Comparison of ENCODE assay signal across 1 cellular context in the genomic region with DNA sequence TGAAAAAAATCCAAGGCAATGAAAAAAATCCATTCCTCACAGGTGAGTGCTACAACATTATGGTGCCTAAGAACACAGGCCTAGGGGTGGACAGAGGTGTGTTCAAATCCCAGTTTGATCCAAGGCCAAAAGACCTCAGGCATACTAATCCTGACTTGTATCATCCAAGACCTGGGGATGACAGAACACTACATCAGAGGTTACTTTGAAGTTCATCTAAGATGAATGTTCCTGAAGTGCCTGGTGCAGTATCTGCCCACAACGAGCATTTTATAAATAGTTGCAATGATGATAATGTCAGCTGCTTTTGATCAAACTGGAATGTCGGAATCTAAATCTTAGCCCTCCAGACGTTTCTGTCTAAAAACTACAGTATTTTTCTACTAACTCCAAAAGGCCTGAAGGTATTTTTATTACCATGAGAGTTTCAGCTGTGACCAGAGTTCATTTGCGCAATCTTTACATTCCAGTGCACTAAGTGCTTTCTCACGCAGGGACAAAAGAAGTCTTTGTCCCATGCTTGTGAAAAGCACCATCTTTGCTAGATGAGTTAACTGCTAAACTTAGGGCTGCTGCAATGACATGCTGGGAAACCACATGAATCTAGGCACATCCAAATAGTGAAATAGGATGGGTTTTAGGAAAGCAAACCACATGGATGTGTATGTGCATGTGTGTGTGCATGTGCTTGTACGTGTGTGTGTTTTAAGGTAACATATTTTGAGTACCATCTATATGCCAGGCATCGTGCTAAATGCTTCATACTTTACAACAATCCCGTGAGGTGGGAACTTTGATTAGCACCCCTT.
TF ChIP-seq lines count a peak whose summit lies in the region.

No MANE protein-coding gene starts in this region.

TF ChIP-seq in HepG2, 621 proteins besides CTCF, POLR2A, EP300 and RAD21 (continued from another document and continues in another):
- TF ChIP-seq, protein P1, sequence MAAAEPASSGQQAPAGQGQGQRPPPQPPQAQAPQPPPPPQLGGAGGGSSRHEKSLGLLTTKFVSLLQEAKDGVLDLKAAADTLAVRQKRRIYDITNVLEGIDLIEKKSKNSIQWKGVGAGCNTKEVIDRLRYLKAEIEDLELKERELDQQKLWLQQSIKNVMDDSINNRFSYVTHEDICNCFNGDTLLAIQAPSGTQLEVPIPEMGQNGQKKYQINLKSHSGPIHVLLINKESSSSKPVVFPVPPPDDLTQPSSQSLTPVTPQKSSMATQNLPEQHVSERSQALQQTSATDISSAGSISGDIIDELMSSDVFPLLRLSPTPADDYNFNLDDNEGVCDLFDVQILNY (CRISPR knock-in tag; conservative IDR thresholded peaks at IDR 0.05), result no peak
- peak; percentile 48; the same call in 1 of the 2 replicates for TF ChIP-seq ZMYM4 (CRISPR knock-in tag; IDR thresholded peaks at IDR 0.05)
- TF ChIP-seq, protein P2, sequence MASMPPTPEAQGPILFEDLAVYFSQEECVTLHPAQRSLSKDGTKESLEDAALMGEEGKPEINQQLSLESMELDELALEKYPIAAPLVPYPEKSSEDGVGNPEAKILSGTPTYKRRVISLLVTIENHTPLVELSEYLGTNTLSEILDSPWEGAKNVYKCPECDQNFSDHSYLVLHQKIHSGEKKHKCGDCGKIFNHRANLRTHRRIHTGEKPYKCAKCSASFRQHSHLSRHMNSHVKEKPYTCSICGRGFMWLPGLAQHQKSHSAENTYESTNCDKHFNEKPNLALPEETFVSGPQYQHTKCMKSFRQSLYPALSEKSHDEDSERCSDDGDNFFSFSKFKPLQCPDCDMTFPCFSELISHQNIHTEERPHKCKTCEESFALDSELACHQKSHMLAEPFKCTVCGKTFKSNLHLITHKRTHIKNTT (CRISPR knock-in tag; IDR thresholded peaks at IDR 0.05), result no peak
- TF ChIP-seq SALL2 (CRISPR knock-in tag; IDR thresholded peaks at IDR 0.05), result peak; percentile 59; the same call in 1 of the 2 replicates
- no peak for TF ChIP-seq CCAR2 (optimal IDR thresholded peaks at IDR 0.05; ENCODE audit: low read depth, low read length)
- TF ChIP-seq LCORL (IDR thresholded peaks at IDR 0.05), result no peak; the same call in 1 of the 2 replicates
- peak; percentile 85 for TF ChIP-seq LCORL (CRISPR knock-in tag; IDR thresholded peaks at IDR 0.05)
- TF ChIP-seq ZMYM3 (CRISPR knock-in tag; IDR thresholded peaks at IDR 0.05), result peak; percentile 49; the same call in 1 of the 2 replicates
- TF ChIP-seq ZNF614 (CRISPR knock-in tag; IDR thresholded peaks at IDR 0.05; ENCODE audit: borderline replicate concordance), result peak; percentile 94
- TF ChIP-seq, protein P3, sequence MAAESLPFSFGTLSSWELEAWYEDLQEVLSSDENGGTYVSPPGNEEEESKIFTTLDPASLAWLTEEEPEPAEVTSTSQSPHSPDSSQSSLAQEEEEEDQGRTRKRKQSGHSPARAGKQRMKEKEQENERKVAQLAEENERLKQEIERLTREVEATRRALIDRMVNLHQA (CRISPR knock-in tag; IDR thresholded peaks at IDR 0.05), result no peak
- TF ChIP-seq, protein P4, sequence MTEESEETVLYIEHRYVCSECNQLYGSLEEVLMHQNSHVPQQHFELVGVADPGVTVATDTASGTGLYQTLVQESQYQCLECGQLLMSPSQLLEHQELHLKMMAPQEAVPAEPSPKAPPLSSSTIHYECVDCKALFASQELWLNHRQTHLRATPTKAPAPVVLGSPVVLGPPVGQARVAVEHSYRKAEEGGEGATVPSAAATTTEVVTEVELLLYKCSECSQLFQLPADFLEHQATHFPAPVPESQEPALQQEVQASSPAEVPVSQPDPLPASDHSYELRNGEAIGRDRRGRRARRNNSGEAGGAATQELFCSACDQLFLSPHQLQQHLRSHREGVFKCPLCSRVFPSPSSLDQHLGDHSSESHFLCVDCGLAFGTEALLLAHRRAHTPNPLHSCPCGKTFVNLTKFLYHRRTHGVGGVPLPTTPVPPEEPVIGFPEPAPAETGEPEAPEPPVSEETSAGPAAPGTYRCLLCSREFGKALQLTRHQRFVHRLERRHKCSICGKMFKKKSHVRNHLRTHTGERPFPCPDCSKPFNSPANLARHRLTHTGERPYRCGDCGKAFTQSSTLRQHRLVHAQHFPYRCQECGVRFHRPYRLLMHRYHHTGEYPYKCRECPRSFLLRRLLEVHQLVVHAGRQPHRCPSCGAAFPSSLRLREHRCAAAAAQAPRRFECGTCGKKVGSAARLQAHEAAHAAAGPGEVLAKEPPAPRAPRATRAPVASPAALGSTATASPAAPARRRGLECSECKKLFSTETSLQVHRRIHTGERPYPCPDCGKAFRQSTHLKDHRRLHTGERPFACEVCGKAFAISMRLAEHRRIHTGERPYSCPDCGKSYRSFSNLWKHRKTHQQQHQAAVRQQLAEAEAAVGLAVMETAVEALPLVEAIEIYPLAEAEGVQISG (CRISPR knock-in tag; IDR thresholded peaks at IDR 0.05), result peak; percentile 70
- peak; percentile 50; the same call in 1 of the 2 replicates for TF ChIP-seq ZNF878 (CRISPR knock-in tag; IDR thresholded peaks at IDR 0.05)
- TF ChIP-seq, protein P5, sequence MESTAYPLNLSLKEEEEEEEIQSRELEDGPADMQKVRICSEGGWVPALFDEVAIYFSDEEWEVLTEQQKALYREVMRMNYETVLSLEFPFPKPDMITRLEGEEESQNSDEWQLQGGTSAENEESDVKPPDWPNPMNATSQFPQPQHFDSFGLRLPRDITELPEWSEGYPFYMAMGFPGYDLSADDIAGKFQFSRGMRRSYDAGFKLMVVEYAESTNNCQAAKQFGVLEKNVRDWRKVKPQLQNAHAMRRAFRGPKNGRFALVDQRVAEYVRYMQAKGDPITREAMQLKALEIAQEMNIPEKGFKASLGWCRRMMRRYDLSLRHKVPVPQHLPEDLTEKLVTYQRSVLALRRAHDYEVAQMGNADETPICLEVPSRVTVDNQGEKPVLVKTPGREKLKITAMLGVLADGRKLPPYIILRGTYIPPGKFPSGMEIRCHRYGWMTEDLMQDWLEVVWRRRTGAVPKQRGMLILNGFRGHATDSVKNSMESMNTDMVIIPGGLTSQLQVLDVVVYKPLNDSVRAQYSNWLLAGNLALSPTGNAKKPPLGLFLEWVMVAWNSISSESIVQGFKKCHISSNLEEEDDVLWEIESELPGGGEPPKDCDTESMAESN (CRISPR knock-in tag; conservative IDR thresholded peaks at IDR 0.05), result 0 out of 2 replicates have a peak, but pooled peaks have one; percentile 26
- peak; percentile 75 for TF ChIP-seq HMG20B (CRISPR knock-in tag; conservative IDR thresholded peaks at IDR 0.05)
- no peak for TF ChIP-seq KAT2B (IDR thresholded peaks at IDR 0.05; ENCODE audit: borderline replicate concordance, low read depth, low read length)
- peak; percentile 25 for TF ChIP-seq RBM22 (optimal IDR thresholded peaks at IDR 0.05; ENCODE audit: low read length)
- TF ChIP-seq, protein P6, sequence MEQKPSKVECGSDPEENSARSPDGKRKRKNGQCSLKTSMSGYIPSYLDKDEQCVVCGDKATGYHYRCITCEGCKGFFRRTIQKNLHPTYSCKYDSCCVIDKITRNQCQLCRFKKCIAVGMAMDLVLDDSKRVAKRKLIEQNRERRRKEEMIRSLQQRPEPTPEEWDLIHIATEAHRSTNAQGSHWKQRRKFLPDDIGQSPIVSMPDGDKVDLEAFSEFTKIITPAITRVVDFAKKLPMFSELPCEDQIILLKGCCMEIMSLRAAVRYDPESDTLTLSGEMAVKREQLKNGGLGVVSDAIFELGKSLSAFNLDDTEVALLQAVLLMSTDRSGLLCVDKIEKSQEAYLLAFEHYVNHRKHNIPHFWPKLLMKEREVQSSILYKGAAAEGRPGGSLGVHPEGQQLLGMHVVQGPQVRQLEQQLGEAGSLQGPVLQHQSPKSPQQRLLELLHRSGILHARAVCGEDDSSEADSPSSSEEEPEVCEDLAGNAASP (CRISPR knock-in tag; IDR thresholded peaks at IDR 0.05; ENCODE audit: borderline replicate concordance), result peak; percentile 70; the same call in 1 of the 2 replicates
- TF ChIP-seq CEBPG (CRISPR knock-in tag; IDR thresholded peaks at IDR 0.05), result peak; percentile 99
- TF ChIP-seq STAG1 (CRISPR knock-in tag; IDR thresholded peaks at IDR 0.05), result peak; percentile 9; the same call in 1 of the 2 replicates
- TF ChIP-seq, protein P7, sequence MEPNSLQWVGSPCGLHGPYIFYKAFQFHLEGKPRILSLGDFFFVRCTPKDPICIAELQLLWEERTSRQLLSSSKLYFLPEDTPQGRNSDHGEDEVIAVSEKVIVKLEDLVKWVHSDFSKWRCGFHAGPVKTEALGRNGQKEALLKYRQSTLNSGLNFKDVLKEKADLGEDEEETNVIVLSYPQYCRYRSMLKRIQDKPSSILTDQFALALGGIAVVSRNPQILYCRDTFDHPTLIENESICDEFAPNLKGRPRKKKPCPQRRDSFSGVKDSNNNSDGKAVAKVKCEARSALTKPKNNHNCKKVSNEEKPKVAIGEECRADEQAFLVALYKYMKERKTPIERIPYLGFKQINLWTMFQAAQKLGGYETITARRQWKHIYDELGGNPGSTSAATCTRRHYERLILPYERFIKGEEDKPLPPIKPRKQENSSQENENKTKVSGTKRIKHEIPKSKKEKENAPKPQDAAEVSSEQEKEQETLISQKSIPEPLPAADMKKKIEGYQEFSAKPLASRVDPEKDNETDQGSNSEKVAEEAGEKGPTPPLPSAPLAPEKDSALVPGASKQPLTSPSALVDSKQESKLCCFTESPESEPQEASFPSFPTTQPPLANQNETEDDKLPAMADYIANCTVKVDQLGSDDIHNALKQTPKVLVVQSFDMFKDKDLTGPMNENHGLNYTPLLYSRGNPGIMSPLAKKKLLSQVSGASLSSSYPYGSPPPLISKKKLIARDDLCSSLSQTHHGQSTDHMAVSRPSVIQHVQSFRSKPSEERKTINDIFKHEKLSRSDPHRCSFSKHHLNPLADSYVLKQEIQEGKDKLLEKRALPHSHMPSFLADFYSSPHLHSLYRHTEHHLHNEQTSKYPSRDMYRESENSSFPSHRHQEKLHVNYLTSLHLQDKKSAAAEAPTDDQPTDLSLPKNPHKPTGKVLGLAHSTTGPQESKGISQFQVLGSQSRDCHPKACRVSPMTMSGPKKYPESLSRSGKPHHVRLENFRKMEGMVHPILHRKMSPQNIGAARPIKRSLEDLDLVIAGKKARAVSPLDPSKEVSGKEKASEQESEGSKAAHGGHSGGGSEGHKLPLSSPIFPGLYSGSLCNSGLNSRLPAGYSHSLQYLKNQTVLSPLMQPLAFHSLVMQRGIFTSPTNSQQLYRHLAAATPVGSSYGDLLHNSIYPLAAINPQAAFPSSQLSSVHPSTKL (CRISPR knock-in tag; IDR thresholded peaks at IDR 0.05), result peak; percentile 96
- 0 out of 2 replicates have a peak, but pooled peaks have one; percentile 58 for TF ChIP-seq ZNF34 (CRISPR knock-in tag; IDR thresholded peaks at IDR 0.05; ENCODE audit: borderline replicate concordance)
- no peak for TF ChIP-seq MTA3 (CRISPR knock-in tag; IDR thresholded peaks at IDR 0.05)
- peak; percentile 93 for TF ChIP-seq HDAC2 (CRISPR knock-in tag; IDR thresholded peaks at IDR 0.05)
- TF ChIP-seq, protein P8, sequence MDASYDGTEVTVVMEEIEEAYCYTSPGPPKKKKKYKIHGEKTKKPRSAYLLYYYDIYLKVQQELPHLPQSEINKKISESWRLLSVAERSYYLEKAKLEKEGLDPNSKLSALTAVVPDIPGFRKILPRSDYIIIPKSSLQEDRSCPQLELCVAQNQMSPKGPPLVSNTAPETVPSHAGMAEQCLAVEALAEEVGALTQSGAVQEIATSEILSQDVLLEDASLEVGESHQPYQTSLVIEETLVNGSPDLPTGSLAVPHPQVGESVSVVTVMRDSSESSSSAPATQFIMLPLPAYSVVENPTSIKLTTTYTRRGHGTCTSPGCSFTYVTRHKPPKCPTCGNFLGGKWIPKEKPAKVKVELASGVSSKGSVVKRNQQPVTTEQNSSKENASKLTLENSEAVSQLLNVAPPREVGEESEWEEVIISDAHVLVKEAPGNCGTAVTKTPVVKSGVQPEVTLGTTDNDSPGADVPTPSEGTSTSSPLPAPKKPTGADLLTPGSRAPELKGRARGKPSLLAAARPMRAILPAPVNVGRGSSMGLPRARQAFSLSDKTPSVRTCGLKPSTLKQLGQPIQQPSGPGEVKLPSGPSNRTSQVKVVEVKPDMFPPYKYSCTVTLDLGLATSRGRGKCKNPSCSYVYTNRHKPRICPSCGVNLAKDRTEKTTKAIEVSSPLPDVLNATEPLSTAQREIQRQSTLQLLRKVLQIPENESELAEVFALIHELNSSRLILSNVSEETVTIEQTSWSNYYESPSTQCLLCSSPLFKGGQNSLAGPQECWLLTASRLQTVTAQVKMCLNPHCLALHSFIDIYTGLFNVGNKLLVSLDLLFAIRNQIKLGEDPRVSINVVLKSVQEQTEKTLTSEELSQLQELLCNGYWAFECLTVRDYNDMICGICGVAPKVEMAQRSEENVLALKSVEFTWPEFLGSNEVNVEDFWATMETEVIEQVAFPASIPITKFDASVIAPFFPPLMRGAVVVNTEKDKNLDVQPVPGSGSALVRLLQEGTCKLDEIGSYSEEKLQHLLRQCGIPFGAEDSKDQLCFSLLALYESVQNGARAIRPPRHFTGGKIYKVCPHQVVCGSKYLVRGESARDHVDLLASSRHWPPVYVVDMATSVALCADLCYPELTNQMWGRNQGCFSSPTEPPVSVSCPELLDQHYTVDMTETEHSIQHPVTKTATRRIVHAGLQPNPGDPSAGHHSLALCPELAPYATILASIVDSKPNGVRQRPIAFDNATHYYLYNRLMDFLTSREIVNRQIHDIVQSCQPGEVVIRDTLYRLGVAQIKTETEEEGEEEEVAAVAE (CRISPR knock-in tag; IDR thresholded peaks at IDR 0.05; ENCODE audit: borderline replicate concordance), result no peak
- peak; percentile 97 for TF ChIP-seq SOX5 (CRISPR knock-in tag; IDR thresholded peaks at IDR 0.05; ENCODE audit: borderline replicate concordance)
- TF ChIP-seq NR2F2 (IDR thresholded peaks at IDR 0.05; ENCODE audit: borderline replicate concordance, low read depth), result 0 out of 2 replicates have a peak, but pooled peaks have one; percentile 54
- no peak for TF ChIP-seq AGO1 (IDR thresholded peaks at IDR 0.05; ENCODE audit: low read depth, low read length, poor library complexity, severe bottlenecking)
- TF ChIP-seq IKZF4 (CRISPR knock-in tag; IDR thresholded peaks at IDR 0.05; ENCODE audit: borderline replicate concordance, low read depth, not compliant biosample characterization), result no peak
- TF ChIP-seq, protein P9, sequence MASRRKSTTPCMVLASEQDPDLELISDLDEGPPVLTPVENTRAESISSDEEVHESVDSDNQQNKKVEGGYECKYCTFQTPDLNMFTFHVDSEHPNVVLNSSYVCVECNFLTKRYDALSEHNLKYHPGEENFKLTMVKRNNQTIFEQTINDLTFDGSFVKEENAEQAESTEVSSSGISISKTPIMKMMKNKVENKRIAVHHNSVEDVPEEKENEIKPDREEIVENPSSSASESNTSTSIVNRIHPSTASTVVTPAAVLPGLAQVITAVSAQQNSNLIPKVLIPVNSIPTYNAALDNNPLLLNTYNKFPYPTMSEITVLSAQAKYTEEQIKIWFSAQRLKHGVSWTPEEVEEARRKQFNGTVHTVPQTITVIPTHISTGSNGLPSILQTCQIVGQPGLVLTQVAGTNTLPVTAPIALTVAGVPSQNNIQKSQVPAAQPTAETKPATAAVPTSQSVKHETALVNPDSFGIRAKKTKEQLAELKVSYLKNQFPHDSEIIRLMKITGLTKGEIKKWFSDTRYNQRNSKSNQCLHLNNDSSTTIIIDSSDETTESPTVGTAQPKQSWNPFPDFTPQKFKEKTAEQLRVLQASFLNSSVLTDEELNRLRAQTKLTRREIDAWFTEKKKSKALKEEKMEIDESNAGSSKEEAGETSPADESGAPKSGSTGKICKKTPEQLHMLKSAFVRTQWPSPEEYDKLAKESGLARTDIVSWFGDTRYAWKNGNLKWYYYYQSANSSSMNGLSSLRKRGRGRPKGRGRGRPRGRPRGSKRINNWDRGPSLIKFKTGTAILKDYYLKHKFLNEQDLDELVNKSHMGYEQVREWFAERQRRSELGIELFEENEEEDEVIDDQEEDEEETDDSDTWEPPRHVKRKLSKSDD (CRISPR knock-in tag; IDR thresholded peaks at IDR 0.05; ENCODE audit: low read depth), result peak; percentile 80; the same call in 1 of the 2 replicates
- TF ChIP-seq PAF1 (CRISPR knock-in tag; IDR thresholded peaks at IDR 0.05), result no peak
- TF ChIP-seq, protein P10, sequence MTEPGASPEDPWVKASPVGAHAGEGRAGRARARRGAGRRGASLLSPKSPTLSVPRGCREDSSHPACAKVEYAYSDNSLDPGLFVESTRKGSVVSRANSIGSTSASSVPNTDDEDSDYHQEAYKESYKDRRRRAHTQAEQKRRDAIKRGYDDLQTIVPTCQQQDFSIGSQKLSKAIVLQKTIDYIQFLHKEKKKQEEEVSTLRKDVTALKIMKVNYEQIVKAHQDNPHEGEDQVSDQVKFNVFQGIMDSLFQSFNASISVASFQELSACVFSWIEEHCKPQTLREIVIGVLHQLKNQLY (CRISPR knock-in tag; IDR thresholded peaks at IDR 0.05), result peak; percentile 87; the same call in 1 of the 2 replicates
